Comparison of ENCODE assay signal across 20 cellular contexts in the genomic region with DNA sequence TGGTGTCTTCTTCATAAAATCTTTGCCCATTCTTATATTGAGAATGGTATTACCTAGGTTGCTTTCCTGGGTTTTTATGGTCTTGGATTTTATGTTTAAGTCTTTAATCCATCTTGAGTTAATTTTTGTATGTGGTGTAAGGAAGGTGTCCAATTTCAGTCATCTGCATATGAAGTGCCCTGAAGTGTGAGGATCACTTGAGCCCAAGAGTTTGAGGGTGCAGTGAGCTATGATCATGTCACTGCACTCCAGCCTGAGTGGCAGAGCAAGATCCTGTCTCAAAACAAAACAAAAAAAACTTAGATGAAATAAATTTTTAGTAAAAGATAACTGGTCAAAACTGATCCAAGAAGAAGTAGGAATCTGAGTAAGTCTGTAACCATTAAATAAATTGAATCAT.
"Had no signal": no experiment of that assay in that cellular context is flagged by ENCODE, and none has a peak within 500 bp of the region (broad histone marks: within the 10 kb centered on the region; RNA-seq: fewer than 3 reads in every experiment).

No MANE protein-coding gene starts in this region.

- ATAC-seq: activated CD8-positive, alpha-beta memory T cell treated with anti-CD3 and anti-CD28 coated beads, Interleukin-2, amount 10 ng/mL, durations not matched to agents 7 days and 5 days; PC-3; T-cell had no signal

- H3K9me3 ChIP-seq: breast epithelium had no signal

- H3K4me3 ChIP-seq: breast epithelium had no signal

- H3K27ac ChIP-seq: breast epithelium had no signal

- DNase-seq: activated B cell treated with CpG ODN at 0.5 μM for 24 hours; activated CD4-positive, alpha-beta T cell treated with anti-CD3 and anti-CD28 coated beads for 1 hour; activated CD4-positive, alpha-beta T cell treated with anti-CD3 and anti-CD28 coated beads, Interleukin-2, amount 50 U/mL, for 48 hours; activated CD8-positive, alpha-beta memory T cell treated with anti-CD3 and anti-CD28 coated beads, Interleukin-2, amount 10 ng/mL, durations not matched to agents 7 days and 5 days; activated effector memory CD4-positive, alpha-beta T cell treated with Interleukin-2 at 50 U/mL for 16 hours; activated naive CD4-positive, alpha-beta T cell; activated T-cell treated with anti-CD3 and anti-CD28 coated beads, Interleukin-2, amount 50 U/mL, for 24 hours; aorta; caudate nucleus; KBM-7; NCI-H1092; NCI-H1436 treated with DMSO at 0.1 percent for 48 hours; NCI-H345; NCI-H510A; PC-3; SHP77 treated with DMSO at 0.1 percent for 48 hours; T-cell; T-helper 2 cell; T1000 had no signal

- H3K36me3 ChIP-seq: breast epithelium had no signal

- H3K4me1 ChIP-seq: breast epithelium had no signal

- H3K27me3 ChIP-seq: breast epithelium had no signal
